9 cellular contexts compared by ENCODE assay signal in the genomic region with DNA sequence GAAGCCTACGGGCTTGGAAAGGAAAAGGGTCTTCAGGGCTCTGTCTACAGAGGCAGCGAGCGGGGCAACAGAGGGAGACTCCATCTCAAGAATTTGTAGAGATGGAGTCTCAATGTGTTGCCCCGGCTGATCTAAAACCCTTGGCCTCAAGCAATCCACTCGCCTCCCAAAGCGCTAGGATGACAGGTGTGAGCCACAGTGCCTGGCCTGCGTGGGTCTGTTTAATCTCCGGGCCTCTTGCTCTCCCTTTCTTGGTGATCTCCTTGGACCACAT. TPM values are rescaled to one million over a fixed set of nuclear protein-coding genes. Genes with fewer than 3 reads are reported as not detected.
DNase-seq lines count a peak whose midpoint lies in the region; ATAC-seq and TF ChIP-seq lines count a peak whose summit lies in the region.
"Had no signal": no experiment of that assay in that cellular context is flagged by ENCODE, and none has a peak within 500 bp of the region (broad histone marks: within the 10 kb centered on the region; RNA-seq: fewer than 3 reads in every experiment).

No MANE protein-coding gene starts in this region.

- H3K27me3 ChIP-seq in left lung (no peaks in the 10 kb centered on the region), testis (no peaks in the 10 kb centered on the region)

- peak overlapping the region; percentile 85 for H3K27ac Mint-ChIP-seq in activated naive CD4-positive, alpha-beta T cell treated with anti-CD3 and anti-CD28 coated beads for 36 hours
- peak overlapping the region; percentile 95 for H3K27ac Mint-ChIP-seq in activated T-helper 1 cell treated with anti-CD3 and anti-CD28 coated beads, Interleukin-12 subunit alpha, Interleukin-12 subunit beta, Interleukin-2, Interleukin-4 antibody, amounts not matched to agents 30 ng/mL and 10 ng/mL and 1 ng/mL, durations not matched to agents 14 hours and 24 hours and 36 hours

- no peak for DNase-seq in activated naive CD4-positive, alpha-beta T cell treated with anti-CD3 and anti-CD28 coated beads for 36 hours
- no peak for DNase-seq in activated naive CD4-positive, alpha-beta T cell treated with anti-CD3 and anti-CD28 coated beads, Interleukin-2, amount 50 U/mL, for 16 hours
- no peak for DNase-seq in activated T-helper 1 cell treated with anti-CD3 and anti-CD28 coated beads, Interleukin-12 subunit alpha, Interleukin-12 subunit beta, Interleukin-2, Interleukin-4 antibody, amounts not matched to agents 30 ng/mL and 10 ng/mL and 1 ng/mL, durations not matched to agents 14 hours and 24 hours and 36 hours (ENCODE audit: low spot score)
- DNase-seq in left lung, result no peak
- DNase-seq in testis, result no peak
- no peak for DNase-seq in T-helper 9 cell
- DNase-seq in stimulated activated naive CD4-positive, alpha-beta T cell (lab: John Stamatoyannopoulos, UW), result no peak
- no peak for DNase-seq in NCI-H2029 (lab: John Stamatoyannopoulos, UW)
- DNase-seq: T1000 had no signal

- H3K9me3 ChIP-seq in left lung, result no peaks in the 10 kb centered on the region
- H3K9me3 ChIP-seq in testis, result no peaks in the 10 kb centered on the region

- H3K4me3 ChIP-seq in left lung (peak overlapping the region in 1 of 2 donors; percentile 1), testis (no peak overlapping the region)

- H3K4me1 ChIP-seq in left lung (peaks cover 71 to 94% of the 10 kb centered on the region in 2 donors), testis (peaks cover 59% of the 10 kb centered on the region)

- CTCF ChIA-PET in activated naive CD4-positive, alpha-beta T cell treated with anti-CD3 and anti-CD28 coated beads for 36 hours (lab: Charles Lee), result interaction anchor here (0.9 kb wide), 1 partner anchor 340 kb away, joined by 4 read pairs; no protein-coding TSS in a partner anchor

- H3K27ac ChIP-seq in left lung, result peak overlapping the region; percentile 90 to 97
- peak overlapping the region; percentile 47 to 75 for H3K27ac ChIP-seq in testis

- H3K36me3 Mint-ChIP-seq in activated naive CD4-positive, alpha-beta T cell treated with anti-CD3 and anti-CD28 coated beads for 36 hours (ENCODE audit: low read depth), result peaks cover 71% of the 10 kb centered on the region
- H3K36me3 Mint-ChIP-seq in activated T-helper 1 cell treated with anti-CD3 and anti-CD28 coated beads, Interleukin-12 subunit alpha, Interleukin-12 subunit beta, Interleukin-2, Interleukin-4 antibody, amounts not matched to agents 30 ng/mL and 10 ng/mL and 1 ng/mL, durations not matched to agents 14 hours and 24 hours and 36 hours (ENCODE audit: low read depth), result peaks cover 67% of the 10 kb centered on the region

- no peak for TF ChIP-seq POLR2A in testis (IDR thresholded peaks at IDR 0.05)

- 79 to 84% methylated on average over 8 of the region's 8 CpGs for WGBS in testis, 2 donors

- H3K36me3 ChIP-seq in left lung (peaks cover 3 to 51% of the 10 kb centered on the region in 2 donors), testis (ENCODE audit: low read depth, missing control alignments) (no peaks in the 10 kb centered on the region)

- no peak for ATAC-seq in left lung

- no peaks in the 10 kb centered on the region for H3K27me3 Mint-ChIP-seq in activated naive CD4-positive, alpha-beta T cell treated with anti-CD3 and anti-CD28 coated beads for 36 hours (ENCODE audit: low read depth)
- H3K27me3 Mint-ChIP-seq in activated T-helper 1 cell treated with anti-CD3 and anti-CD28 coated beads, Interleukin-12 subunit alpha, Interleukin-12 subunit beta, Interleukin-2, Interleukin-4 antibody, amounts not matched to agents 30 ng/mL and 10 ng/mL and 1 ng/mL, durations not matched to agents 14 hours and 24 hours and 36 hours (ENCODE audit: insufficient read depth), result no peaks in the 10 kb centered on the region

- no peaks in the 10 kb centered on the region for H3K9me3 Mint-ChIP-seq in activated naive CD4-positive, alpha-beta T cell treated with anti-CD3 and anti-CD28 coated beads for 36 hours
- H3K9me3 Mint-ChIP-seq in activated T-helper 1 cell treated with anti-CD3 and anti-CD28 coated beads, Interleukin-12 subunit alpha, Interleukin-12 subunit beta, Interleukin-2, Interleukin-4 antibody, amounts not matched to agents 30 ng/mL and 10 ng/mL and 1 ng/mL, durations not matched to agents 14 hours and 24 hours and 36 hours, result no peaks in the 10 kb centered on the region

- H3K4me1 Mint-ChIP-seq in activated naive CD4-positive, alpha-beta T cell treated with anti-CD3 and anti-CD28 coated beads for 36 hours (ENCODE audit: low read depth), result peaks cover 78% of the 10 kb centered on the region
- peaks cover 73% of the 10 kb centered on the region for H3K4me1 Mint-ChIP-seq in activated T-helper 1 cell treated with anti-CD3 and anti-CD28 coated beads, Interleukin-12 subunit alpha, Interleukin-12 subunit beta, Interleukin-2, Interleukin-4 antibody, amounts not matched to agents 30 ng/mL and 10 ng/mL and 1 ng/mL, durations not matched to agents 14 hours and 24 hours and 36 hours (ENCODE audit: low read depth)

- intact Hi-C loops in activated naive CD4-positive, alpha-beta T cell treated with anti-CD3 and anti-CD28 coated beads for 36 hours (cut with micrococcal nuclease), result loop anchor here (1.0 to 5.0 kb wide), 3 partner anchors 8 to 341 kb away; a partner anchor contains a TSS
- intact Hi-C loops in activated T-helper 1 cell treated with anti-CD3 and anti-CD28 coated beads, Interleukin-12 subunit alpha, Interleukin-12 subunit beta, Interleukin-2, Interleukin-4 antibody, amounts not matched to agents 30 ng/mL and 10 ng/mL and 1 ng/mL, durations not matched to agents 14 hours and 24 hours and 36 hours (cut with micrococcal nuclease), result loop anchor here (1.0 kb wide), 2 partner anchors 8 to 48 kb away; a partner anchor contains a TSS
- intact Hi-C loops in left lung (cut with DNase I) (no loop called here), testis (cut with DNase I; ENCODE audit: low total_unique reads) (no loop called here)

- TF ChIP-seq CTCF in left lung (IDR thresholded peaks at IDR 0.05), result no peak
- no peak for TF ChIP-seq CTCF in testis (IDR thresholded peaks at IDR 0.05)

- H3K4me3 Mint-ChIP-seq in activated naive CD4-positive, alpha-beta T cell treated with anti-CD3 and anti-CD28 coated beads for 36 hours, result no peak overlapping the region
- peak overlapping the region; percentile 95 for H3K4me3 Mint-ChIP-seq in activated T-helper 1 cell treated with anti-CD3 and anti-CD28 coated beads, Interleukin-12 subunit alpha, Interleukin-12 subunit beta, Interleukin-2, Interleukin-4 antibody, amounts not matched to agents 30 ng/mL and 10 ng/mL and 1 ng/mL, durations not matched to agents 14 hours and 24 hours and 36 hours

RNA-seq across cellular contexts. Expression of a gene that starts 8.1 kb away (rescaled TPM):
- total RNA-seq in activated naive CD4-positive, alpha-beta T cell treated with anti-CD3 and anti-CD28 coated beads for 36 hours, result 1,000 to 10,000 TPM; 1,883 to 1,912 TPM
- total RNA-seq in activated T-helper 1 cell treated with anti-CD3 and anti-CD28 coated beads, Interleukin-12 subunit alpha, Interleukin-12 subunit beta, Interleukin-2, Interleukin-4 antibody, amounts not matched to agents 30 ng/mL and 10 ng/mL and 1 ng/mL, durations not matched to agents 14 hours and 24 hours and 36 hours, result 1,475 and 1,511 TPM in 2 replicates
- total RNA-seq in left lung, result 1,000 to 10,000 TPM; 1,023 to 1,099 TPM
- total RNA-seq in testis, result 1,000 to 10,000 TPM in 1 of 2 donors, 100 to 1,000 TPM in 1; 648 to 1,251 TPM
- 969 TPM for polyA plus RNA-seq in testis (ENCODE audit: insufficient read depth, low read depth, low replicate concordance)

RNA-seq across cellular contexts. Expression of a gene that starts 14.1 kb away (rescaled TPM):
- not detected for total RNA-seq in activated naive CD4-positive, alpha-beta T cell treated with anti-CD3 and anti-CD28 coated beads for 36 hours
- total RNA-seq in activated T-helper 1 cell treated with anti-CD3 and anti-CD28 coated beads, Interleukin-12 subunit alpha, Interleukin-12 subunit beta, Interleukin-2, Interleukin-4 antibody, amounts not matched to agents 30 ng/mL and 10 ng/mL and 1 ng/mL, durations not matched to agents 14 hours and 24 hours and 36 hours, result 0.67 and 0.78 TPM in 2 replicates
- total RNA-seq in left lung, result 10 to 100 TPM; 21.8 to 90.8 TPM
- total RNA-seq in testis, result 10 to 100 TPM in 1 of 2 donors, 1 to 10 TPM in 1; 3.6 to 11.0 TPM
- 4.9 TPM for polyA plus RNA-seq in testis (ENCODE audit: insufficient read depth, low read depth, low replicate concordance)

RNA-seq across cellular contexts. Expression of a gene that starts 17.6 kb away (rescaled TPM):
- total RNA-seq in activated naive CD4-positive, alpha-beta T cell treated with anti-CD3 and anti-CD28 coated beads for 36 hours, result 1 to 10 TPM; 8.0 to 8.5 TPM
- total RNA-seq in activated T-helper 1 cell treated with anti-CD3 and anti-CD28 coated beads, Interleukin-12 subunit alpha, Interleukin-12 subunit beta, Interleukin-2, Interleukin-4 antibody, amounts not matched to agents 30 ng/mL and 10 ng/mL and 1 ng/mL, durations not matched to agents 14 hours and 24 hours and 36 hours, result 20.1 and 20.9 TPM in 2 replicates
- total RNA-seq in left lung (10 to 100 TPM; 32.2 to 34.4 TPM), testis (100 to 1,000 TPM; 162 to 177 TPM)
- 73.1 TPM for polyA plus RNA-seq in testis (ENCODE audit: insufficient read depth, low read depth, low replicate concordance)

RNA-seq across cellular contexts. Expression of a gene that starts 19.3 kb away (rescaled TPM):
- total RNA-seq in activated naive CD4-positive, alpha-beta T cell treated with anti-CD3 and anti-CD28 coated beads for 36 hours, result 10 to 100 TPM; 33.7 to 36.1 TPM
- total RNA-seq in activated T-helper 1 cell treated with anti-CD3 and anti-CD28 coated beads, Interleukin-12 subunit alpha, Interleukin-12 subunit beta, Interleukin-2, Interleukin-4 antibody, amounts not matched to agents 30 ng/mL and 10 ng/mL and 1 ng/mL, durations not matched to agents 14 hours and 24 hours and 36 hours, result 255 and 263 TPM in 2 replicates
- 100 to 1,000 TPM in 1 of 2 donors, 10 to 100 TPM in 1; 98.5 to 102 TPM for total RNA-seq in left lung
- total RNA-seq in testis, result 100 to 1,000 TPM; 479 to 482 TPM
- 218 TPM for polyA plus RNA-seq in testis (ENCODE audit: insufficient read depth, low read depth, low replicate concordance)

RNA-seq across cellular contexts. Expression of a gene that starts 33.9 kb away (rescaled TPM):
- not detected for total RNA-seq in activated naive CD4-positive, alpha-beta T cell treated with anti-CD3 and anti-CD28 coated beads for 36 hours
- total RNA-seq in activated T-helper 1 cell treated with anti-CD3 and anti-CD28 coated beads, Interleukin-12 subunit alpha, Interleukin-12 subunit beta, Interleukin-2, Interleukin-4 antibody, amounts not matched to agents 30 ng/mL and 10 ng/mL and 1 ng/mL, durations not matched to agents 14 hours and 24 hours and 36 hours, result 0.27 and 0.36 TPM in 2 replicates
- total RNA-seq in left lung (10 to 100 TPM in 1 of 2 donors, 1 to 10 TPM in 1; 7.3 to 51.5 TPM), testis (1 to 10 TPM in 1 of 2 donors, under 1 TPM in 1; 0.37 to 1.5 TPM)
- 2.7 TPM for polyA plus RNA-seq in testis (ENCODE audit: insufficient read depth, low read depth, low replicate concordance)

Comparison
In these comparisons a context has a peak if more than half of its experiments do, and no peak if none do; other contexts are left out.
1. intact Hi-C loops: an anchor here in activated naive CD4-positive, alpha-beta T cell treated with anti-CD3 and anti-CD28 coated beads for 36 hours (1.0 to 5.0 kb wide) and activated T-helper 1 cell treated with anti-CD3 and anti-CD28 coated beads, Interleukin-12 subunit alpha, Interleukin-12 subunit beta, Interleukin-2, Interleukin-4 antibody, amounts not matched to agents 30 ng/mL and 10 ng/mL and 1 ng/mL, durations not matched to agents 14 hours and 24 hours and 36 hours (1.0 kb wide); none called in left lung and testis.